Comparison of ENCODE assay signal across 14 cellular contexts in the genomic region with DNA sequence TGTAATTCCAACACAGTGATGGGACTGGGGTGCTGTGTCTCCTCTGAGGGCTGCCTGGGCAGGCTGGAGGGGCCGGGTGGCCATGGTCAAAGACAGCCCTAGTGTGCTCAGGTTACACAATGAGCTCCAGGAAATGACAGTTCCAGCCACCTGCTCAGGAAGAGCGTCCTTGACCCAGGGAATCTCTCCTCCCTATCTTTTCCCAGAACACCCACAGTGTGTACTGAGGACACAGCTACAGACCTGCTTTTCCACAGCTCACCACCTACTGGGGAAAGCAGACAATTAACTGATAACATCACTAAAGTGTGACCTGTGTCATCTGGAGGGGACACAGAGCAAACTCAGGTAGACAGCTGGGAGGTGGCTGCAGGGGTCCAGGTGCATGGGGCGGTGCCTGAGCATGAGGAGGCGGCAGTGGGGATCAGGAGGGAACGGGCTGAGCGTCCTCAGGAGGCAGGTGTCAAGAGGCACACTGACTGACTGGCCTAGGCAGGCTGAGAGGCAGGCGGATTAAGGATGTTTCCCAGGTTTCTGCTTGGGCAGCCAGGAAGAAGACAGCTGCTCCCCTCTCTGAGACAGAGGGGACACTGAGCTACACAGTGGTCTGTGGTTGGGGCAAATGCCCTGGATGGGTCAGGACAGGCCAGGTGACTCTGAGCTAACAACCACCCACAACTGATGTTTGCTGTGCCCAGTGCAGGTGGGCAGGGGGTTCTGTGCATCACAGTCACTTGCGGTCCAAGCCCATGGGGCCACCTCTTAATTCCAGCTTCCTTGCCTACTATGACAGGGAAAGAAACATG. TPM values are rescaled to one million over a fixed set of nuclear protein-coding genes. Genes with fewer than 3 reads are reported as not detected.
DNase-seq lines count a peak whose midpoint lies in the region; ATAC-seq and FAIRE-seq lines count a peak whose summit lies in the region.
"Had no signal": no experiment of that assay in that cellular context is flagged by ENCODE, and none has a peak within 500 bp of the region (broad histone marks: within the 10 kb centered on the region; RNA-seq: fewer than 3 reads in every experiment).

No MANE protein-coding gene starts in this region.

- no peaks in the 10 kb centered on the region for H3K4me1 Mint-ChIP-seq in activated naive CD4-positive, alpha-beta T cell treated with anti-CD3 and anti-CD28 coated beads, Interleukin-2, amount 10 ng/mL, durations not matched to agents 7 days and 5 days
- H3K4me1 Mint-ChIP-seq in activated T-cell treated with anti-CD3 and anti-CD28 coated beads, Interleukin-2, amount 50 U/mL, for 72 hours (ENCODE audit: low read depth), result peaks cover 15% of the 10 kb centered on the region
- H3K4me1 Mint-ChIP-seq: activated naive CD4-positive, alpha-beta T cell treated with anti-CD3 and anti-CD28 coated beads, Interleukin-2, amount 50 U/mL, for 24 hours; memory B cell had no signal

- no peak for FAIRE-seq in HTR-8/SVneo (lab: Jason Lieb, UNC)
- FAIRE-seq: D721Med had no signal

- H3K27me3 Mint-ChIP-seq in activated naive CD4-positive, alpha-beta T cell treated with anti-CD3 and anti-CD28 coated beads, Interleukin-2, amount 10 ng/mL, durations not matched to agents 7 days and 5 days, result no peaks in the 10 kb centered on the region
- H3K27me3 Mint-ChIP-seq in activated T-cell treated with anti-CD3 and anti-CD28 coated beads, Interleukin-2, amount 50 U/mL, for 72 hours (ENCODE audit: low read depth), result no peaks in the 10 kb centered on the region
- H3K27me3 Mint-ChIP-seq: activated naive CD4-positive, alpha-beta T cell treated with anti-CD3 and anti-CD28 coated beads, Interleukin-2, amount 50 U/mL, for 24 hours; memory B cell had no signal

- ATAC-seq in activated T-cell treated with anti-CD3 and anti-CD28 coated beads, Interleukin-2, amount 50 U/mL, for 72 hours (replicated peaks in 1 of 2), result no peak
- ATAC-seq in GM19324 (IDR thresholded peaks at IDR 0.05; ENCODE audit: low FRiP score, unreplicated experiment), result no peak
- ATAC-seq: upper lobe of right lung had no signal

- DNase-seq in activated naive CD4-positive, alpha-beta T cell treated with anti-CD3 and anti-CD28 coated beads, Interleukin-2, amount 10 ng/mL, durations not matched to agents 7 days and 5 days, result no peak
- no peak for DNase-seq in activated naive CD4-positive, alpha-beta T cell treated with Interleukin-2 at 50 U/mL for 16 hours
- peak; percentile 93 for DNase-seq in NCI-H748 treated with DMSO at 0.1 percent for 48 hours (lab: John Stamatoyannopoulos, UW)
- DNase-seq in iPS-NIHi7 (ENCODE audit: extremely low spot score), result peak; percentile 24
- peak; percentile 24 for DNase-seq in ureter (ENCODE audit: low spot score)
- DNase-seq in activated T-cell treated with anti-CD3 and anti-CD28 coated beads, Interleukin-2, amount 50 U/mL, for 72 hours, result no peak
- DNase-seq in HTR-8/SVneo (ENCODE audit: insufficient read length, low spot score), result no peak
- DNase-seq: activated CD4-positive, alpha-beta T cell treated with anti-CD3 and anti-CD28 coated beads, Interleukin-2, amount 50 U/mL, for 48 hours; cerebellar nuclear complex; upper lobe of right lung had no signal

- H3K36me3 Mint-ChIP-seq in activated naive CD4-positive, alpha-beta T cell treated with anti-CD3 and anti-CD28 coated beads, Interleukin-2, amount 10 ng/mL, durations not matched to agents 7 days and 5 days, result peaks cover 8% of the 10 kb centered on the region
- peaks cover 2% of the 10 kb centered on the region in 2 donors for H3K36me3 Mint-ChIP-seq in activated T-cell treated with anti-CD3 and anti-CD28 coated beads, Interleukin-2, amount 50 U/mL, for 72 hours (ENCODE audit: insufficient read depth in 2 of 2)

- peak overlapping the region; percentile 53 for H3K27ac Mint-ChIP-seq in activated naive CD4-positive, alpha-beta T cell treated with anti-CD3 and anti-CD28 coated beads, Interleukin-2, amount 10 ng/mL, durations not matched to agents 7 days and 5 days
- H3K27ac Mint-ChIP-seq in activated T-cell treated with anti-CD3 and anti-CD28 coated beads, Interleukin-2, amount 50 U/mL, for 72 hours, result no peak overlapping the region
- H3K27ac Mint-ChIP-seq: activated naive CD4-positive, alpha-beta T cell treated with anti-CD3 and anti-CD28 coated beads, Interleukin-2, amount 50 U/mL, for 24 hours; memory B cell had no signal

- H3K4me3 Mint-ChIP-seq in activated naive CD4-positive, alpha-beta T cell treated with anti-CD3 and anti-CD28 coated beads, Interleukin-2, amount 10 ng/mL, durations not matched to agents 7 days and 5 days, result no peak overlapping the region
- no peak overlapping the region for H3K4me3 Mint-ChIP-seq in activated T-cell treated with anti-CD3 and anti-CD28 coated beads, Interleukin-2, amount 50 U/mL, for 72 hours
- H3K4me3 Mint-ChIP-seq: activated naive CD4-positive, alpha-beta T cell treated with anti-CD3 and anti-CD28 coated beads, Interleukin-2, amount 50 U/mL, for 24 hours; memory B cell had no signal

- CTCF ChIA-PET in activated naive CD4-positive, alpha-beta T cell treated with anti-CD3 and anti-CD28 coated beads, Interleukin-2, amount 10 ng/mL, durations not matched to agents 7 days and 5 days (lab: Charles Lee), result interaction anchor here (0.9 kb wide), 1 partner anchor 259 kb away, joined by 4 read pairs; no protein-coding TSS in a partner anchor

- H3K9me3 Mint-ChIP-seq in activated naive CD4-positive, alpha-beta T cell treated with anti-CD3 and anti-CD28 coated beads, Interleukin-2, amount 10 ng/mL, durations not matched to agents 7 days and 5 days, result no peaks in the 10 kb centered on the region
- no peaks in the 10 kb centered on the region for H3K9me3 Mint-ChIP-seq in activated T-cell treated with anti-CD3 and anti-CD28 coated beads, Interleukin-2, amount 50 U/mL, for 72 hours
- H3K9me3 Mint-ChIP-seq: activated naive CD4-positive, alpha-beta T cell treated with anti-CD3 and anti-CD28 coated beads, Interleukin-2, amount 50 U/mL, for 24 hours; memory B cell had no signal

RNA-seq across cellular contexts. Expression of gene ARFGAP3, which starts 56.1 kb away (rescaled TPM):
- 32.8 TPM for total RNA-seq in ureter
- 10 to 100 TPM; 38.0 to 46.3 TPM for total RNA-seq in activated T-cell treated with anti-CD3 and anti-CD28 coated beads, Interleukin-2, amount 50 U/mL, for 72 hours

Comparison
In these comparisons a context has a peak if more than half of its experiments do, and no peak if none do; other contexts are left out.
1. DNase-seq: peak in NCI-H748 treated with DMSO at 0.1 percent for 48 hours (single experiment), iPS-NIHi7 (single experiment) and ureter (single experiment); none in activated naive CD4-positive, alpha-beta T cell treated with anti-CD3 and anti-CD28 coated beads, Interleukin-2, amount 10 ng/mL, durations not matched to agents 7 days and 5 days (single experiment), activated naive CD4-positive, alpha-beta T cell treated with Interleukin-2 at 50 U/mL for 16 hours (single experiment), activated T-cell treated with anti-CD3 and anti-CD28 coated beads, Interleukin-2, amount 50 U/mL, for 72 hours (0 of 2) and HTR-8/SVneo (single experiment).